30 cellular contexts compared by ENCODE assay signal in the genomic region with DNA sequence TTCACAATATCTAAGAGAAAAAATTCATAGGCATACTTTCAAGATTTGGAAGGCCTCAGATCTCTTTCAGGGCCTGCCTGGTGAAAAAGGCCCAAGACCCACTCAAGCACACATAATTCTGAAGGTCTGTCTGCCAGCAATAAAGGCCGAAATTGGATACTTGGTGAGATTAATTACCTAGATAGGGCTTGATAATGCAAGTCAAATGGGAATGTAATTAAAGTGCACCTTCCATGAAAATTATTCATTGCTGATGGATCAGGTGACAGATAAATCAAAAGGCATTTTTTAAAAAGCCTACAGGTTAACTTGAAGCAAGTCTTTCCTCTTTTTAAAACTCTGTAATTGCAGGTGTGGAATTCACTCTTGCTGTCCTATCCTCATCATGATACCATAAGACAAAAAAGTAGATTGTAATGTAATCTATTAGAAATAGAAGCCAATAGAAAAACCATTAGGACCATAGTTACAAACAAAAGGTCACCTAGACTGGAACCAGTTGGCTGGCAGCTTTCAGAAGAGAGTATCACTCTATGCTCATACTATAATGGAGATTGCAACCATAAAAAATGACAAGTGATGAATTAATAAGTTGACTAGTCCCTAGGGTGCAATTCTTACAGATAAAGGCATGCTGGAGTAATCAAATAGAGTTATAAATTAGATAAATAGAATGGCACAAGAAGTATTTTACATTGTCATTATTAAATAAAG.
A peak's percentile ranks its signal among the peaks of the same experiment; 100 is the strongest.
DNase-seq lines count a peak whose midpoint lies in the region; FAIRE-seq and TF ChIP-seq lines count a peak whose summit lies in the region.
"Had no signal": no experiment of that assay in that cellular context is flagged by ENCODE, and none has a peak within 500 bp of the region (broad histone marks: within the 10 kb centered on the region; RNA-seq: fewer than 3 reads in every experiment).

No MANE protein-coding gene starts in this region.

- no peak for TF ChIP-seq POLR2A in GM12891 (IDR thresholded peaks at IDR 0.05; ENCODE audit: low read depth, low read length)

- H3K79me2 ChIP-seq in neural progenitor cell (ENCODE audit: low read depth): peaks cover 6% of the 10 kb centered on the region

- no peaks in the 10 kb centered on the region for H3K27me3 ChIP-seq in neural progenitor cell
- H3K27me3 ChIP-seq: heart left ventricle, SJSA1, tibial artery had no signal

- FAIRE-seq in GM12891 (lab: Jason Lieb, UNC): no peak
- FAIRE-seq: bronchial epithelial cell, colon, G401.6, GM19239, TTC549 had no signal

- DNase-seq in DMS 273 (lab: John Stamatoyannopoulos, UW; ENCODE audit: unreplicated experiment): peak; percentile 3
- no peak for DNase-seq in DMS 273 treated with DMSO at 0.1 percent for 48 hours (lab: John Stamatoyannopoulos, UW)
- DNase-seq in NCI-H146 (lab: John Stamatoyannopoulos, UW): peak; percentile 96
- peak; percentile 88 for DNase-seq in NCI-H526 treated with DMSO at 0.1 percent for 48 hours (lab: John Stamatoyannopoulos, UW)
- peak; percentile 20 for DNase-seq in neural progenitor cell (ENCODE audit: low spot score)
- DNase-seq in GM12891 (ENCODE audit: insufficient read length, low spot score): no peak
- no peak for DNase-seq in stimulated activated CD4-positive, alpha-beta T cell treated with anti-CD3 and anti-CD28 coated beads, Interleukin-15, amount 100 ng/mL, for 24 hours
- no peak for DNase-seq in activated naive CD4-positive, alpha-beta T cell (lab: John Stamatoyannopoulos, UW)
- DNase-seq: 8988T; activated CD4-positive, alpha-beta T cell treated with anti-CD3 and anti-CD28 coated beads, Interleukin-2, amount 50 U/mL, for 48 hours; activated CD8-positive, alpha-beta memory T cell treated with anti-CD3 and anti-CD28 coated beads, Interleukin-2, amount 50 U/mL, for 4 hours; effector memory CD4-positive, alpha-beta T cell; H7; heart left ventricle; lower lobe of right lung; natural killer cell; NCI-H1092; NCI-H446; stimulated activated CD4-positive, alpha-beta T cell treated with anti-CD3 and anti-CD28 coated beads, Interleukin-1b, Interleukin-23, amount 100 ng/mL, for 48 hours; stimulated activated CD8-positive, alpha-beta memory T cell treated with anti-CD3 and anti-CD28 coated beads, Interleukin-4, amount 100 ng/mL, for 48 hours; tibial artery had no signal

- no peaks in the 10 kb centered on the region for H3K36me3 ChIP-seq in neural progenitor cell
- H3K36me3 ChIP-seq: heart left ventricle, lower lobe of right lung, SJSA1, tibial artery had no signal

- no peak overlapping the region for H3K27ac ChIP-seq in neural progenitor cell
- H3K27ac ChIP-seq: heart left ventricle, lower lobe of right lung, SJSA1, skin epidermis, tibial artery had no signal

- no peak overlapping the region for H3K4me3 ChIP-seq in neural progenitor cell
- H3K4me3 ChIP-seq: heart left ventricle, lower lobe of right lung, SJSA1, skin epidermis, tibial artery had no signal

- H3K27me3 Mint-ChIP-seq in neural progenitor cell (ENCODE audit: insufficient read depth, low read depth): no peaks in the 10 kb centered on the region
- H3K27me3 Mint-ChIP-seq: activated naive CD4-positive, alpha-beta T cell treated with anti-CD3 and anti-CD28 coated beads, Interleukin-2, amount 50 U/mL, for 24 hours had no signal

- TF ChIP-seq CTCF in neural progenitor cell (IDR thresholded peaks at IDR 0.05): no peak

- H3K4me1 Mint-ChIP-seq in neural progenitor cell: peaks cover 22% of the 10 kb centered on the region
- H3K4me1 Mint-ChIP-seq: activated naive CD4-positive, alpha-beta T cell treated with anti-CD3 and anti-CD28 coated beads, Interleukin-2, amount 50 U/mL, for 24 hours; CD14-positive monocyte; natural killer cell had no signal

- no peak overlapping the region for H3K4me3 Mint-ChIP-seq in neural progenitor cell
- H3K4me3 Mint-ChIP-seq: activated naive CD4-positive, alpha-beta T cell treated with anti-CD3 and anti-CD28 coated beads, Interleukin-2, amount 50 U/mL, for 24 hours; CD14-positive monocyte; natural killer cell had no signal

- no peak overlapping the region for H2AFZ ChIP-seq in neural progenitor cell (replicated peaks)

- no peak overlapping the region for H3K27ac Mint-ChIP-seq in neural progenitor cell
- H3K27ac Mint-ChIP-seq: activated naive CD4-positive, alpha-beta T cell treated with anti-CD3 and anti-CD28 coated beads, Interleukin-2, amount 50 U/mL, for 24 hours; CD14-positive monocyte; natural killer cell had no signal

- H3F3A ChIP-seq in neural progenitor cell (ENCODE audit: low read depth): peaks cover 31% of the 10 kb centered on the region

- H3K36me3 Mint-ChIP-seq in neural progenitor cell: peaks cover 7% of the 10 kb centered on the region
- H3K36me3 Mint-ChIP-seq: activated naive CD4-positive, alpha-beta T cell treated with anti-CD3 and anti-CD28 coated beads, Interleukin-2, amount 50 U/mL, for 24 hours; CD14-positive monocyte; natural killer cell had no signal

- H3K9ac ChIP-seq in neural progenitor cell: no peak overlapping the region

- H3K4me1 ChIP-seq in neural progenitor cell: peaks cover 10% of the 10 kb centered on the region
- H3K4me1 ChIP-seq: lower lobe of right lung, SJSA1, tibial artery had no signal

- H3K4me2 ChIP-seq in neural progenitor cell: no peak overlapping the region

- H3K9me3 Mint-ChIP-seq in neural progenitor cell: no peaks in the 10 kb centered on the region
- H3K9me3 Mint-ChIP-seq: activated naive CD4-positive, alpha-beta T cell treated with anti-CD3 and anti-CD28 coated beads, Interleukin-2, amount 50 U/mL, for 24 hours; CD14-positive monocyte had no signal

- peaks cover 8% of the 10 kb centered on the region for H4K20me1 ChIP-seq in neural progenitor cell (ENCODE audit: low read depth)

- no peaks in the 10 kb centered on the region for H3K9me3 ChIP-seq in neural progenitor cell (ENCODE audit: low read depth)
- H3K9me3 ChIP-seq: heart left ventricle, lower lobe of right lung, SJSA1, tibial artery had no signal

TF ChIP-seq in GM12891, 5 proteins besides CTCF, POLR2A, EP300 and RAD21:
- TF ChIP-seq TAF1 (IDR thresholded peaks at IDR 0.05; ENCODE audit: low read depth, low read length) (no peak), SPI1 (IDR thresholded peaks at IDR 0.05; ENCODE audit: low read depth, low read length) (no peak), PAX5 (IDR thresholded peaks at IDR 0.05; ENCODE audit: insufficient read depth, low read length, severe bottlenecking) (no peak), POU2F2 (IDR thresholded peaks at IDR 0.05; ENCODE audit: low read depth, low read length) (no peak), POLR2AphosphoS5 (IDR thresholded peaks at IDR 0.05; ENCODE audit: low read depth, low read length) (no peak)

Comparison
In these comparisons a context has a peak if more than half of its experiments do, and no peak if none do; other contexts are left out.
1. DNase-seq: peak in DMS 273 (single experiment), NCI-H146 (single experiment), NCI-H526 treated with DMSO at 0.1 percent for 48 hours (single experiment) and neural progenitor cell (single experiment); none in DMS 273 treated with DMSO at 0.1 percent for 48 hours (single experiment), GM12891 (single experiment), stimulated activated CD4-positive, alpha-beta T cell treated with anti-CD3 and anti-CD28 coated beads, Interleukin-15, amount 100 ng/mL, for 24 hours (single experiment) and activated naive CD4-positive, alpha-beta T cell (0 of 4).